Comparison of ENCODE assay signal across 2 cellular contexts in genomic region chr3:182802413-182802812, GRCh38.
TF ChIP-seq lines count a peak whose summit lies in the region.

No MANE protein-coding gene starts in this region.

TF ChIP-seq in SK-N-SH treated with all-trans-retinoic acid at 6 μM for 48 hours, 23 proteins besides CTCF, POLR2A, EP300 and RAD21 (continued from another document):
- TF ChIP-seq POU6F1 (CRISPR knock-in tag; IDR thresholded peaks at IDR 0.05; ENCODE audit: borderline replicate concordance, low read depth) (no peak), RARB (CRISPR knock-in tag; IDR thresholded peaks at IDR 0.05) (no peak), BACH2 (CRISPR knock-in tag; IDR thresholded peaks at IDR 0.05; ENCODE audit: borderline replicate concordance) (no peak), GLIS3 (CRISPR knock-in tag; IDR thresholded peaks at IDR 0.05) (no peak), TSHZ2 (CRISPR knock-in tag; IDR thresholded peaks at IDR 0.05) (no peak), ZNF70 (CRISPR knock-in tag; IDR thresholded peaks at IDR 0.05) (no peak), ZNF565 (CRISPR knock-in tag; conservative IDR thresholded peaks at IDR 0.05; ENCODE audit: low read depth) (no peak)

TF ChIP-seq in SK-N-SH, 30 proteins besides CTCF, POLR2A, EP300 and RAD21 (continued from another document):
- TF ChIP-seq TAF1 (IDR thresholded peaks at IDR 0.05; ENCODE audit: borderline replicate concordance, low read depth, low read length) (no peak), RCOR1 (IDR thresholded peaks at IDR 0.05; ENCODE audit: low read length) (no peak), CHD2 (IDR thresholded peaks at IDR 0.05; ENCODE audit: low read length, partially characterized antibody) (no peak), FOXJ3 (CRISPR knock-in tag; IDR thresholded peaks at IDR 0.05) (no peak), TEAD4 (IDR thresholded peaks at IDR 0.05; ENCODE audit: borderline replicate concordance, insufficient read depth) (no peak), ELF1 (IDR thresholded peaks at IDR 0.05) (no peak), ZBTB33 (IDR thresholded peaks at IDR 0.05; ENCODE audit: borderline replicate concordance, low read depth) (no peak), EZH2phosphoT487 (IDR thresholded peaks at IDR 0.05; ENCODE audit: borderline replicate concordance, low read depth) (no peak), GATA2 (CRISPR knock-in tag; IDR thresholded peaks at IDR 0.05) (no peak), MAX (IDR thresholded peaks at IDR 0.05; ENCODE audit: low read depth) (no peak)
TF ChIP-seq in SK-N-SH: peak in this region for 0.
